ENCODE assay signal across 22 cellular contexts in genomic region chr1:14949836-14950674, GRCh38.
DNase-seq lines count a peak whose midpoint lies in the region.
"Had no signal": no experiment of that assay in that cellular context is flagged by ENCODE, and none has a peak within 500 bp of the region (broad histone marks: within the 10 kb centered on the region; RNA-seq: fewer than 3 reads in every experiment).

No MANE protein-coding gene starts in this region.

- no peak for DNase-seq in NT2/D1 (ENCODE audit: low read depth, low spot score)
- no peak for DNase-seq in trophoblast cell
- DNase-seq in NCI-H345 treated with DMSO at 0.1 percent for 48 hours (lab: John Stamatoyannopoulos, UW; ENCODE audit: unreplicated experiment) = no peak
- no peak for DNase-seq in putamen (ENCODE audit: low spot score)
- DNase-seq in germinal center (ENCODE audit: low spot score) = no peak
- no peak for DNase-seq in amygdala (lab: John Stamatoyannopoulos, UW)
- DNase-seq: activated CD8-positive, alpha-beta T cell treated with anti-CD3 and anti-CD28 coated beads for 36 hours; activated T-cell treated with anti-CD3 and anti-CD28 coated beads, Interleukin-2, amount 50 U/mL, for 48 hours; CD4-positive, CD25-positive, alpha-beta regulatory T cell; DND-41; effector CD4-positive, alpha-beta T cell; Kasumi-1; naive B cell; NCI-H1092; NCI-H748 treated with DMSO at 0.1 percent for 48 hours; SHP77 treated with DMSO at 0.1 percent for 48 hours; T-helper 1 cell; transverse colon had no signal

- H3K27me3 ChIP-seq in BLaER1 (no peaks in the 10 kb centered on the region), NT2/D1 (ENCODE audit: insufficient read depth, insufficient read length) (no peaks in the 10 kb centered on the region), iPS-15b (ENCODE audit: control insufficient read depth, insufficient read depth, low read length) (no peaks in the 10 kb centered on the region), trophoblast cell (ENCODE audit: insufficient read depth, low read length) (no peaks in the 10 kb centered on the region)
- H3K27me3 ChIP-seq: transverse colon had no signal

- H4K20me1 ChIP-seq in BLaER1 = peaks cover 59% of the 10 kb centered on the region

- H3K4me3 ChIP-seq in BLaER1 (no peak overlapping the region), NT2/D1 (ENCODE audit: insufficient read length, low read depth) (no peak overlapping the region), iPS-15b (ENCODE audit: low read depth, low read length) (no peak overlapping the region), trophoblast cell (ENCODE audit: low read depth, low read length) (no peak overlapping the region)
- H3K4me3 ChIP-seq: HAP-1, lung, transverse colon had no signal

- no peak overlapping the region for H2BK5ac ChIP-seq in trophoblast cell (ENCODE audit: low read depth, low read length, poor library complexity)

- H3K36me3 ChIP-seq in BLaER1 (peaks cover 43% of the 10 kb centered on the region), NT2/D1 (ENCODE audit: insufficient read depth, insufficient read length, low read length) (peaks cover 5% of the 10 kb centered on the region), iPS-15b (ENCODE audit: control insufficient read depth, insufficient read depth, low read length) (no peaks in the 10 kb centered on the region), trophoblast cell (ENCODE audit: control insufficient read depth in 1 of 2, insufficient read depth in 2 of 2, low read length in 2 of 2) (peaks cover 3 to 13% of the 10 kb centered on the region in 2 experiments)
- H3K36me3 ChIP-seq: HAP-1, transverse colon had no signal

- no peak overlapping the region for H4K91ac ChIP-seq in trophoblast cell (ENCODE audit: low read depth, low read length)

- H3K14ac ChIP-seq in trophoblast cell (ENCODE audit: low read length) = no peak overlapping the region

- no CpG with 5 or more reads among the region's 18 CpGs for WGBS in trophoblast cell (ENCODE audit: extremely low coverage, insufficient coverage, insufficient read length)

- peak overlapping the region; percentile 35 for H2BK120ac ChIP-seq in trophoblast cell (ENCODE audit: insufficient read depth, low read length, poor library complexity)

- peaks cover 55% of the 10 kb centered on the region for H3K4me1 ChIP-seq in BLaER1
- peaks cover 11% of the 10 kb centered on the region for H3K4me1 ChIP-seq in NT2/D1 (ENCODE audit: insufficient read depth, insufficient read length)
- peaks cover 9% of the 10 kb centered on the region for H3K4me1 ChIP-seq in iPS-15b (ENCODE audit: control insufficient read depth, insufficient read depth, low read length)
- peaks cover 23 to 30% of the 10 kb centered on the region in 2 experiments for H3K4me1 ChIP-seq in trophoblast cell (ENCODE audit: control insufficient read depth in 1 of 2, insufficient read depth in 2 of 2, low read length in 2 of 2)
- H3K4me1 ChIP-seq: HAP-1 had no signal

- H3K9me3 ChIP-seq in BLaER1 (peaks cover 18% of the 10 kb centered on the region), NT2/D1 (ENCODE audit: insufficient read depth, low read length) (peaks cover 19% of the 10 kb centered on the region), iPS-15b (ENCODE audit: control insufficient read depth, insufficient read depth, low read length) (no peaks in the 10 kb centered on the region), trophoblast cell (ENCODE audit: insufficient read depth, low read depth, low read length) (peaks cover 8% of the 10 kb centered on the region)
- H3K9me3 ChIP-seq: HAP-1, transverse colon had no signal

- no peak overlapping the region for H4K12ac ChIP-seq in trophoblast cell (ENCODE audit: low read depth, low read length)

- H3K4ac ChIP-seq in trophoblast cell (ENCODE audit: low read depth, low read length) = no peak overlapping the region

- no peak overlapping the region for H3K23ac ChIP-seq in trophoblast cell (ENCODE audit: low read length)

- peak overlapping the region; percentile 45; the same call in 1 of the 2 replicates for H3K27ac ChIP-seq in BLaER1
- H3K27ac ChIP-seq in trophoblast cell (ENCODE audit: low read depth, low read length) = no peak overlapping the region
- H3K27ac ChIP-seq: transverse colon had no signal

- no peak overlapping the region for H3K9ac ChIP-seq in BLaER1
- peak overlapping the region; percentile 25 for H3K9ac ChIP-seq in NT2/D1 (ENCODE audit: insufficient read length, low read depth)
- H3K9ac ChIP-seq in iPS-15b (ENCODE audit: low read depth, low read length) = peak overlapping the region; percentile 16
- H3K9ac ChIP-seq in trophoblast cell (ENCODE audit: low read length) = no peak overlapping the region

- H3K79me1 ChIP-seq in trophoblast cell (ENCODE audit: low read length) = peaks cover 20% of the 10 kb centered on the region

- H3K4me2 ChIP-seq in BLaER1 (peak overlapping the region; percentile 63), trophoblast cell (ENCODE audit: low read length) (no peak overlapping the region)

- H3K18ac ChIP-seq in trophoblast cell (ENCODE audit: low read length) = peak overlapping the region; percentile 55

- peaks cover 4% of the 10 kb centered on the region for H3K79me2 ChIP-seq in trophoblast cell (ENCODE audit: control insufficient read depth, insufficient read depth, low read length, poor library complexity)

- H4K8ac ChIP-seq in trophoblast cell (ENCODE audit: low read depth, low read length) = no peak overlapping the region

- H2AFZ ChIP-seq in trophoblast cell (ENCODE audit: insufficient read depth, low read length, poor library complexity) = no peak overlapping the region

- no peak overlapping the region for H2AK5ac ChIP-seq in trophoblast cell (ENCODE audit: low read length)

- H2BK12ac ChIP-seq in trophoblast cell (ENCODE audit: low read length) = peak overlapping the region; percentile 27

Comparison
In these comparisons a context has a peak if more than half of its experiments do, and no peak if none do; other contexts are left out.
1. H3K9ac ChIP-seq: peak in NT2/D1 (single experiment) and iPS-15b (single experiment); none in BLaER1 (single experiment) and trophoblast cell (single experiment).